Comparison of ENCODE assay signal across 11 cellular contexts in the genomic region with DNA sequence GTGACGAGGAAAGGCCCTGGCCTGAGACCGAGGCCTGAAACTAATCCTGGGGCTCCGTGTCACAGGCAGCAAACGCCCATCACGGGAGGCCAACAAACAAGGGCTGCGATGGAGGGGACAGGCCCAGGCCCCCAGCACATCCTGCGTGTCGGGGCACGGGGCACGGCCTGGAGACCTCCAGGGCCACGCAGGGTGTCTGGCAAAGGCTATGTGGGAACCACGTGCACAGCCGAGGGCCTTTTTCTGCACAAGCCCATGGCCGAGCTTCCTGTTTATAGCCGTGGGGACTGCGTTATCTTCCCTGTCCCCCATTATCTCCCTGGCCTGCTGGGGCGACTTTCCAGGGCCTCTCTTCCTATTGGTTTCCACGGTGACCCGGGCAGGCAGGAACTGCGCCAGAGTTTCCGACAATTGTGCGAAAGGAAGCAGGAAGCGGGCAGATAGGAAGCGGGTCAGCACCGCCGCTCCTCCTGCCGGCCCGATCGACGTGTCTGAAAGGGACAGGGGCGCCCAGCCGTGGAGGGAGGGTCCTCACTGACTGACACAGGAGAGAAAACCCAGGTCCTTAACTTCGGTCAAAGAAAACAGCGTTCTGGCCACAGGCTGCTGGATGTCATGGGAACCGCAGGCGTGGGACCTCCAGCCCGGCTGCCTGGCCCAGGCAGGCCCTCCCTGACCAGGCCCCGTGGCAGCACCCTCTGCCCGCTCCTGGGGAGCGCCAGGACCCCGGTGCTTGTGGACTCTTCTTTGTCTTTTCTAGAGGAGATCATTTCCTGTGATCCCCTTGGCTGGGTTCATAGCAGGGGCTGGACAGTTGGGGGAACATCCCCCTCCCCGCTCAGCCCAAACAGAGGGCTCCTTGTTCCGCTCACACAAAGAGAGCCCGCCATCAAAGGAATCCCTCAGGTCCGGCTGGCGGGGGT. TPM values are rescaled to one million over a fixed set of nuclear protein-coding genes. Genes with fewer than 3 reads are reported as not detected.
DNase-seq lines count a peak whose midpoint lies in the region; ATAC-seq and TF ChIP-seq lines count a peak whose summit lies in the region.
"Had no signal": no experiment of that assay in that cellular context is flagged by ENCODE, and none has a peak within 500 bp of the region (broad histone marks: within the 10 kb centered on the region; RNA-seq: fewer than 3 reads in every experiment).

No MANE protein-coding gene starts in this region.

- in situ Hi-C loops in GM13977 (cut with MboI; ENCODE audit: low pct_unique_long_range_greater_than_20kb, low sequenced_read_pairs, unreplicated experiment) = no loop called here
- in situ Hi-C loops in brain microvascular endothelial cell (cut with HindIII; ENCODE audit: low pct_ligation_motif_present, low sequenced_read_pairs) = no loop called here

- H3K27me3 ChIP-seq in gastroesophageal sphincter (no peaks in the 10 kb centered on the region), brain microvascular endothelial cell (replicated peaks) (no peaks in the 10 kb centered on the region)
- H3K27me3 ChIP-seq: BLaER1 treated with 17β-estradiol and CSF1 and Interleukin-3, amounts not matched to agents 10 nM and 100 nM had no signal

- no peak for TF ChIP-seq POLR2A in gastroesophageal sphincter (IDR thresholded peaks at IDR 0.05)

- H3K4me1 ChIP-seq in gastroesophageal sphincter = peaks cover 0 to 29% (median 0%) of the 10 kb centered on the region in 3 donors
- H3K4me1 ChIP-seq: BLaER1 treated with 17β-estradiol and CSF1 and Interleukin-3, amounts not matched to agents 10 nM and 100 nM had no signal

- ATAC-seq in gastroesophageal sphincter (peak; percentile 69), GM21367 (IDR thresholded peaks at IDR 0.05; ENCODE audit: unreplicated experiment) (no peak)

- peaks cover 0 to 100% of the 10 kb centered on the region in 2 donors for H3K36me3 ChIP-seq in gastroesophageal sphincter
- peaks cover 52% of the 10 kb centered on the region for H3K36me3 ChIP-seq in brain microvascular endothelial cell (replicated peaks)

- H3K9me3 ChIP-seq in gastroesophageal sphincter = no peaks in the 10 kb centered on the region
- H3K9me3 ChIP-seq: BLaER1 treated with 17β-estradiol and CSF1 and Interleukin-3, amounts not matched to agents 10 nM and 100 nM had no signal

- DNase-seq in midbrain (lab: John Stamatoyannopoulos, UW) (peak; percentile 88), superior temporal gyrus (ENCODE audit: extremely low spot score) (peak; percentile 88), GM13977 (ENCODE audit: low spot score) (no peak), brain microvascular endothelial cell (no peak)
- no peak for DNase-seq in activated CD8-positive, alpha-beta memory T cell treated with anti-CD3 and anti-CD28 coated beads for 24 hours
- DNase-seq: islet precursor cell, NCI-H510A had no signal

- H3K4me3 ChIP-seq in gastroesophageal sphincter (no peak overlapping the region), brain microvascular endothelial cell (ENCODE audit: low read depth, low read length) (no peak overlapping the region)
- H3K4me3 ChIP-seq: BLaER1 treated with 17β-estradiol and CSF1 and Interleukin-3, amounts not matched to agents 10 nM and 100 nM had no signal

- no peak for TF ChIP-seq EP300 in gastroesophageal sphincter (IDR thresholded peaks at IDR 0.05)

- H3K27ac ChIP-seq in angular gyrus (ENCODE audit: low read depth, low read length) = peak overlapping the region; percentile 90
- H3K27ac ChIP-seq in gastroesophageal sphincter = peak overlapping the region; percentile 5 to 84 (median 77)
- H3K27ac ChIP-seq in brain microvascular endothelial cell = no peak overlapping the region
- H3K27ac ChIP-seq: BLaER1 treated with 17β-estradiol and CSF1 and Interleukin-3, amounts not matched to agents 10 nM and 100 nM had no signal

- TF ChIP-seq CTCF in gastroesophageal sphincter (IDR thresholded peaks at IDR 0.05) = no peak
- no peak for TF ChIP-seq CTCF in GM13977 (IDR thresholded peaks at IDR 0.05; ENCODE audit: extremely low read depth, insufficient read depth, missing control alignments)
- TF ChIP-seq CTCF in brain microvascular endothelial cell (IDR thresholded peaks at IDR 0.05; ENCODE audit: low read depth, low read length, missing control alignments) = no peak

- 94% methylated on average over 9 of the region's 46 CpGs; no CpG with 5 or more reads in 1 of the 2 donors for WGBS in gastroesophageal sphincter (ENCODE audit: low coverage in 1 of 2), 2 donors

RNA-seq across cellular contexts. Expression of a gene that starts 29.1 kb away (rescaled TPM):
- 10 to 100 TPM; 35.5 to 71.0 (median 50.5) TPM for total RNA-seq in gastroesophageal sphincter

RNA-seq across cellular contexts. Expression of a gene that starts 33.9 kb away (rescaled TPM):
- total RNA-seq in gastroesophageal sphincter = 10 to 100 TPM; 31.1 to 72.1 (median 44.0) TPM

Comparison
In these comparisons a context has a peak if more than half of its experiments do, and no peak if none do; other contexts are left out.
1. DNase-seq: peak in midbrain (single experiment) and superior temporal gyrus (single experiment); none in activated CD8-positive, alpha-beta memory T cell treated with anti-CD3 and anti-CD28 coated beads for 24 hours (single experiment), GM13977 (single experiment) and brain microvascular endothelial cell (single experiment).